In genomic region chr15:91465696-91466095, GRCh38 we compare ENCODE assay signal across 16 cellular contexts.
A peak's percentile ranks its signal among the peaks of the same experiment; 100 is the strongest.
DNase-seq lines count a peak whose midpoint lies in the region; ATAC-seq and TF ChIP-seq lines count a peak whose summit lies in the region.
"Had no signal": no experiment of that assay in that cellular context is flagged by ENCODE, and none has a peak within 500 bp of the region (broad histone marks: within the 10 kb centered on the region; RNA-seq: fewer than 3 reads in every experiment).

No MANE protein-coding gene starts in this region.

- H3K9me2 ChIP-seq in GM23248 (ENCODE audit: insufficient read depth): no peaks in the 10 kb centered on the region

- H3K9ac ChIP-seq in GM23248: no peak overlapping the region
- H3K9ac ChIP-seq: neural progenitor cell had no signal

- TF ChIP-seq POLR2A in prostate gland (IDR thresholded peaks at IDR 0.05): no peak

- H3K4me3 ChIP-seq in mucosa of descending colon (no peak overlapping the region), GM23248 (no peak overlapping the region), prostate gland (no peak overlapping the region)
- H3K4me3 ChIP-seq: esophagus muscularis mucosa, neural progenitor cell, thyroid gland had no signal

- H3K27ac ChIP-seq in RWPE1: no peak overlapping the region
- H3K27ac ChIP-seq in GM23248: no peak overlapping the region
- H3K27ac ChIP-seq in prostate gland: no peak overlapping the region
- H3K27ac ChIP-seq: esophagus muscularis mucosa, neural progenitor cell, thyroid gland, WERI-Rb-1 had no signal

- H3K36me3 ChIP-seq in mucosa of descending colon (ENCODE audit: low read depth) (no peaks in the 10 kb centered on the region), GM23248 (ENCODE audit: low read depth) (no peaks in the 10 kb centered on the region), prostate gland (no peaks in the 10 kb centered on the region)
- H3K36me3 ChIP-seq: esophagus muscularis mucosa, neural progenitor cell, thyroid gland, WERI-Rb-1 had no signal

- WGBS in GM23248 (ENCODE audit: low coverage in 1 of 2, low lambda C conversion rate in 2 of 2, missing lambda C conversion rate in 2 of 2), 2 experiments: 46 to 53% methylated on average over 7 of the region's 7 CpGs
- 42% methylated on average over 7 of the region's 7 CpGs for WGBS in prostate gland

- H3K4me2 ChIP-seq in GM23248 (ENCODE audit: unreplicated experiment): no peak overlapping the region
- H3K4me2 ChIP-seq: neural progenitor cell had no signal

- no peaks in the 10 kb centered on the region for H3K79me2 ChIP-seq in GM23248 (ENCODE audit: insufficient read depth)

- in situ Hi-C loops in GM23248 (cut with MboI): no loop called here

- ATAC-seq in mucosa of descending colon: peak; percentile 75

- intact Hi-C loops in mucosa of descending colon (cut with DNase I, micrococcal nuclease) (no loop called here), prostate gland (cut with DNase I) (no loop called here)

- CTCF ChIA-PET in RWPE1 (lab: Yijun Ruan, JAX): interaction anchor here (0.7 kb wide), 1 partner anchor 163 kb away, joined by 3 read pairs; no protein-coding TSS in a partner anchor

- H2AFZ ChIP-seq in GM23248: no peak overlapping the region
- H2AFZ ChIP-seq: neural progenitor cell had no signal

- POLR2A ChIA-PET in RWPE1 (lab: Yijun Ruan, JAX; ENCODE audit: low non-redundant PET): no interaction called here

- DNase-seq in NCI-H128 (lab: John Stamatoyannopoulos, UW; ENCODE audit: unreplicated experiment): peak; percentile 59
- peak; percentile 42 for DNase-seq in NCI-H2107 (lab: John Stamatoyannopoulos, UW)
- peak; percentile 27 for DNase-seq in RWPE1 (ENCODE audit: low spot score)
- peak in 1 of 3 donors; percentile 43 for DNase-seq in mucosa of descending colon
- no peak for DNase-seq in GM23248
- no peak for DNase-seq in prostate gland (ENCODE audit: low spot score)
- DNase-seq in inferior parietal cortex (ENCODE audit: extremely low spot score): no peak
- no peak for DNase-seq in activated naive CD4-positive, alpha-beta T cell treated with anti-CD3 and anti-CD28 coated beads, Interleukin-2, amount 50 U/mL, for 16 hours
- DNase-seq: activated CD4-positive, alpha-beta memory T cell treated with anti-CD3 and anti-CD28 coated beads, Interleukin-2, amount 10 ng/mL, durations not matched to agents 7 days and 5 days; IMR-90; NK-92 treated with Interleukin-12 subunit alpha and Interleukin-12 subunit beta, amount 100 ng/mL, for 24 hours; RPMI8226; thyroid gland; WERI-Rb-1 had no signal

- no peaks in the 10 kb centered on the region for H3F3A ChIP-seq in GM23248 (ENCODE audit: insufficient read depth)

- no peaks in the 10 kb centered on the region for H3K9me3 ChIP-seq in mucosa of descending colon
- H3K9me3 ChIP-seq in GM23248 (ENCODE audit: low read depth): no peaks in the 10 kb centered on the region
- no peaks in the 10 kb centered on the region for H3K9me3 ChIP-seq in prostate gland
- H3K9me3 ChIP-seq: esophagus muscularis mucosa, thyroid gland had no signal

- TF ChIP-seq CTCF in RWPE1 (conservative IDR thresholded peaks at IDR 0.05; ENCODE audit: low read depth): no peak
- TF ChIP-seq CTCF in mucosa of descending colon (IDR thresholded peaks at IDR 0.05): no peak
- no peak for TF ChIP-seq CTCF in prostate gland (IDR thresholded peaks at IDR 0.05)

- no peaks in the 10 kb centered on the region for H4K20me1 ChIP-seq in GM23248 (ENCODE audit: insufficient read depth)

- H3K4me1 ChIP-seq in mucosa of descending colon (ENCODE audit: low read depth) (peaks cover 3% of the 10 kb centered on the region), GM23248 (ENCODE audit: insufficient read depth) (no peaks in the 10 kb centered on the region), prostate gland (replicated peaks) (no peaks in the 10 kb centered on the region)
- H3K4me1 ChIP-seq: esophagus muscularis mucosa, thyroid gland had no signal

- H3K27me3 ChIP-seq in GM23248 (replicated peaks; ENCODE audit: insufficient read depth): no peaks in the 10 kb centered on the region
- H3K27me3 ChIP-seq in prostate gland (replicated peaks; ENCODE audit: insufficient read depth): peaks cover 2% of the 10 kb centered on the region
- H3K27me3 ChIP-seq: neural progenitor cell, thyroid gland had no signal

Comparison
In these comparisons a context has a peak if more than half of its experiments do, and no peak if none do; other contexts are left out.
1. DNase-seq: peak in NCI-H128 (single experiment), NCI-H2107 (single experiment) and RWPE1 (single experiment); none in GM23248 (single experiment), prostate gland (single experiment), inferior parietal cortex (single experiment) and activated naive CD4-positive, alpha-beta T cell treated with anti-CD3 and anti-CD28 coated beads, Interleukin-2, amount 50 U/mL, for 16 hours (single experiment).